ENCODE assay signal across 16 cellular contexts in the genomic region with DNA sequence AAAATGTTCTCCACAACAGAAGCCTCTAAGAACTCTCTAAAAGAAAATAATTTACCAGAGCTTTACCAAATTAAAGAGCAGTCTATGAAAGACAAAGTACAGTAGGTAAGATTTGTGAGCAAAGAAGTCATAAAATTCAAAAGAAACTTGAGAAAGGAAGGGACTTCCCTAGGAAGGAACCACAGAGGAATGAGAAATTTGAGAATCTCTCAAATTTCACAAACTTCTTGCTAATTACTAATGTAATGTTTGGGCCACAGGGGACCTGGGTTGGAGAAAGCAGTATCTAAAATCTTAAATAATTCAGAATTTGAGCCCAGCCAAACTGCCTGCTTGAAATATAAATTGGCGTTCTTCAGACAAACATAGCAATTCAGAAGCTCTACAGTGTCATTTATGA.
DNase-seq lines count a peak whose midpoint lies in the region; TF ChIP-seq lines count a peak whose summit lies in the region.
"Had no signal": no experiment of that assay in that cellular context is flagged by ENCODE, and none has a peak within 500 bp of the region (broad histone marks: within the 10 kb centered on the region; RNA-seq: fewer than 3 reads in every experiment).

No MANE protein-coding gene starts in this region.

- no peak overlapping the region for H3K4me3 ChIP-seq in BLaER1 treated with 17β-estradiol and CSF1 and Interleukin-3, amounts not matched to agents 10 nM and 100 nM
- H3K4me3 ChIP-seq in KMS-11 (IDR thresholded peaks at IDR 0.05; ENCODE audit: insufficient read depth, low read depth, low read length) (no peak overlapping the region), choroid plexus epithelial cell (ENCODE audit: low read depth, low read length) (no peak overlapping the region)
- no peak overlapping the region for H3K4me3 ChIP-seq in CD4-positive, alpha-beta memory T cell (ENCODE audit: low read length in 2 of 2)
- H3K4me3 ChIP-seq: BLaER1, SJSA1 had no signal

- H3K4me2 ChIP-seq in BLaER1 treated with 17β-estradiol and CSF1 and Interleukin-3, amounts not matched to agents 10 nM and 100 nM: peak overlapping the region in 7 of 11 experiments; percentile 0 to 62 (median 28); a peak in 9 of 22 replicates
- peak overlapping the region; percentile 70 for H3K4me2 ChIP-seq in KMS-11
- H3K4me2 ChIP-seq: BLaER1 had no signal

- peaks cover 0 to 16% (median 7%) of the 10 kb centered on the region in 8 donors for H3K9me3 Mint-ChIP-seq in CD4-positive, alpha-beta memory T cell
- H3K9me3 Mint-ChIP-seq in HFFc6: no peaks in the 10 kb centered on the region

- no peak overlapping the region for H3K27ac Mint-ChIP-seq in CD4-positive, alpha-beta memory T cell
- no peak overlapping the region for H3K27ac Mint-ChIP-seq in HFFc6

- no peak for TF ChIP-seq CTCF in KMS-11 (conservative IDR thresholded peaks at IDR 0.05; ENCODE audit: low read depth, low read length)
- no peak for TF ChIP-seq CTCF in choroid plexus epithelial cell (conservative IDR thresholded peaks at IDR 0.05; ENCODE audit: low read depth, low read length)
- no peak for TF ChIP-seq CTCF in HFFc6 (IDR thresholded peaks at IDR 0.05)

- no peaks in the 10 kb centered on the region for H3K27me3 Mint-ChIP-seq in CD4-positive, alpha-beta memory T cell
- H3K27me3 Mint-ChIP-seq in HFFc6 (ENCODE audit: insufficient read depth): 0 out of 2 replicates have a peak, but pooled peaks cover under 1% of the 10 kb centered on the region

- H3K27ac ChIP-seq in BLaER1 treated with 17β-estradiol and CSF1 and Interleukin-3, amounts not matched to agents 10 nM and 100 nM: peak overlapping the region in 1 of 11 experiments; percentile 10; a peak in 2 of 22 replicates
- H3K27ac ChIP-seq in KMS-11: peak overlapping the region; percentile 56
- H3K27ac ChIP-seq in CD4-positive, alpha-beta memory T cell (ENCODE audit: low read depth, low read length): no peak overlapping the region
- H3K27ac ChIP-seq: BLaER1, SJSA1 had no signal

- intact Hi-C loops in CD4-positive, alpha-beta memory T cell (cut with micrococcal nuclease): no loop called here

- no peaks in the 10 kb centered on the region for H3K4me1 Mint-ChIP-seq in CD4-positive, alpha-beta memory T cell
- H3K4me1 Mint-ChIP-seq in HFFc6 (ENCODE audit: low read depth): peaks cover 17% of the 10 kb centered on the region

- H3K36me3 ChIP-seq in BLaER1 treated with 17β-estradiol and CSF1 and Interleukin-3, amounts not matched to agents 10 nM and 100 nM: no peaks in the 10 kb centered on the region
- no peaks in the 10 kb centered on the region for H3K36me3 ChIP-seq in KMS-11 (ENCODE audit: insufficient read depth)
- no peaks in the 10 kb centered on the region for H3K36me3 ChIP-seq in CD4-positive, alpha-beta memory T cell (ENCODE audit: insufficient read depth, low read length)
- H3K36me3 ChIP-seq: BLaER1, SJSA1 had no signal

- H3K9ac ChIP-seq in BLaER1 treated with 17β-estradiol and CSF1 and Interleukin-3, amounts not matched to agents 10 nM and 100 nM: no peak overlapping the region
- peak overlapping the region; percentile 3; the same call in 1 of the 2 replicates for H3K9ac ChIP-seq in KMS-11
- H3K9ac ChIP-seq: BLaER1 had no signal

- H3K27me3 ChIP-seq in BLaER1 treated with 17β-estradiol and CSF1 and Interleukin-3, amounts not matched to agents 10 nM and 100 nM: no peaks in the 10 kb centered on the region
- no peaks in the 10 kb centered on the region for H3K27me3 ChIP-seq in KMS-11 (ENCODE audit: insufficient read depth, low read depth)
- no peaks in the 10 kb centered on the region for H3K27me3 ChIP-seq in CD4-positive, alpha-beta memory T cell (ENCODE audit: insufficient read depth, low read length)
- H3K27me3 ChIP-seq: BLaER1, SJSA1 had no signal

- DNase-seq in choroid plexus epithelial cell (ENCODE audit: low read depth): peak; percentile 52
- peak; percentile 26 for DNase-seq in iris pigment epithelial cell (ENCODE audit: low read depth)
- no peak for DNase-seq in COLO829 (ENCODE audit: low spot score)
- DNase-seq in CD4-positive, alpha-beta memory T cell: no peak
- DNase-seq in HFFc6: no peak
- DNase-seq: DMS79, GOT3, KBM-7, NCI-H1417, NCI-H187, NCI-H226, NCI-H524 treated with DMSO at 0.1 percent for 48 hours had no signal

- H2AFZ ChIP-seq in KMS-11 (ENCODE audit: low read depth): peak overlapping the region; percentile 16

- H3K36me3 Mint-ChIP-seq in CD4-positive, alpha-beta memory T cell: no peaks in the 10 kb centered on the region
- peaks cover 8% of the 10 kb centered on the region for H3K36me3 Mint-ChIP-seq in HFFc6 (ENCODE audit: low read depth)

- H3K4me1 ChIP-seq in BLaER1 treated with 17β-estradiol and CSF1 and Interleukin-3, amounts not matched to agents 10 nM and 100 nM: peaks cover 10 to 54% (median 17%) of the 10 kb centered on the region in 10 experiments
- H3K4me1 ChIP-seq in KMS-11 (ENCODE audit: low read depth, poor library complexity, severe bottlenecking): peaks cover 65% of the 10 kb centered on the region
- H3K4me1 ChIP-seq in CD4-positive, alpha-beta memory T cell (ENCODE audit: insufficient read depth, low read length): no peaks in the 10 kb centered on the region
- H3K4me1 ChIP-seq: SJSA1 had no signal

- no peaks in the 10 kb centered on the region for H4K20me1 ChIP-seq in BLaER1 treated with 17β-estradiol and CSF1 and Interleukin-3, amounts not matched to agents 10 nM and 100 nM
- no peaks in the 10 kb centered on the region for H4K20me1 ChIP-seq in KMS-11 (ENCODE audit: insufficient read depth)
- H4K20me1 ChIP-seq: BLaER1 had no signal

- no peaks in the 10 kb centered on the region for H3K79me2 ChIP-seq in KMS-11 (ENCODE audit: insufficient read depth, low read depth)

- peaks cover 0 to 10% (median 0%) of the 10 kb centered on the region in 11 experiments; a peak in 3 of 22 replicates for H3K9me3 ChIP-seq in BLaER1 treated with 17β-estradiol and CSF1 and Interleukin-3, amounts not matched to agents 10 nM and 100 nM (replicated peaks in 1 of 11)
- peaks cover 0 to 2% of the 10 kb centered on the region in 2 donors for H3K9me3 ChIP-seq in CD4-positive, alpha-beta memory T cell (ENCODE audit: control insufficient read depth in 1 of 2, low read length in 2 of 2)
- H3K9me3 ChIP-seq: BLaER1, SJSA1 had no signal

- POLR2A ChIA-PET in CD4-positive, alpha-beta memory T cell (lab: Charles Lee; ENCODE audit: partially characterized antibody): no interaction called here

- no peak overlapping the region for H3K4me3 Mint-ChIP-seq in CD4-positive, alpha-beta memory T cell
- H3K4me3 Mint-ChIP-seq in HFFc6: no peak overlapping the region

- CTCF ChIA-PET in CD4-positive, alpha-beta memory T cell (lab: Charles Lee; ENCODE audit: partially characterized antibody): no interaction called here

Comparison
In these comparisons a context has a peak if more than half of its experiments do, and no peak if none do; other contexts are left out.
1. DNase-seq: peak in choroid plexus epithelial cell (single experiment) and iris pigment epithelial cell (single experiment); none in COLO829 (single experiment), CD4-positive, alpha-beta memory T cell (0 of 5) and HFFc6 (single experiment).